ENCODE assay signal across 8 cellular contexts in genomic region chr1:64540265-64540791, GRCh38.
DNase-seq lines count a peak whose midpoint lies in the region; ATAC-seq, FAIRE-seq and TF ChIP-seq lines count a peak whose summit lies in the region.

No MANE protein-coding gene starts in this region.

- no peak overlapping the region for H2BK120ac ChIP-seq in mesendoderm (ENCODE audit: low read depth, low read length)

- intact Hi-C loops in dorsolateral prefrontal cortex (cut with DNase I) (no loop called here), aorta (cut with DNase I) (no loop called here)

- H3K9me3 Mint-ChIP-seq in stimulated activated naive CD8-positive, alpha-beta T cell treated with anti-CD3 and anti-CD28 coated beads, Interleukin-15, Interleukin-2, amounts not matched to agents 100 ng/mL and 50 ng/mL, for 24 hours: no peaks in the 10 kb centered on the region

- H3K4me1 ChIP-seq in mesendoderm (ENCODE audit: control insufficient read depth, low read depth, low read length) (peaks cover 29% of the 10 kb centered on the region), aorta (ENCODE audit: control insufficient read depth in 1 of 2, insufficient read depth in 2 of 2, low read length in 2 of 2) (peaks cover 0 to 5% of the 10 kb centered on the region in 2 donors)

- no peak overlapping the region for H2BK5ac ChIP-seq in mesendoderm (ENCODE audit: low read length)

- peak overlapping the region; percentile 41 for H3K18ac ChIP-seq in mesendoderm (ENCODE audit: low read length)

- WGBS in mesendoderm (ENCODE audit: extremely low coverage, insufficient coverage, low lambda C conversion rate): 100% methylated on average over 1 of the region's 6 CpGs
- WGBS in aorta, 2 donors: 42 to 48% methylated on average over 6 of the region's 6 CpGs

- no peak overlapping the region for H3K23ac ChIP-seq in mesendoderm (ENCODE audit: low read length)

- H3K4me3 ChIP-seq in dorsolateral prefrontal cortex: peak overlapping the region in 53 of 59 donors; percentile 1 to 56 (median 30)
- no peak overlapping the region for H3K4me3 ChIP-seq in mesendoderm (ENCODE audit: low read length)
- H3K4me3 ChIP-seq in aorta (ENCODE audit: low read length in 2 of 2): no peak overlapping the region

- peak overlapping the region in 32 of 59 donors; percentile 1 to 78 (median 40) for H3K27ac ChIP-seq in dorsolateral prefrontal cortex
- H3K27ac ChIP-seq in mesendoderm (ENCODE audit: low read depth, low read length): no peak overlapping the region
- no peak overlapping the region for H3K27ac ChIP-seq in aorta (ENCODE audit: low read depth in 1 of 2, low read length in 2 of 2)

- H4K5ac ChIP-seq in mesendoderm (ENCODE audit: low read length): no peak overlapping the region

- no peaks in the 10 kb centered on the region for H3K27me3 Mint-ChIP-seq in stimulated activated naive CD8-positive, alpha-beta T cell treated with anti-CD3 and anti-CD28 coated beads, Interleukin-15, Interleukin-2, amounts not matched to agents 100 ng/mL and 50 ng/mL, for 24 hours

- H3K56ac ChIP-seq in mesendoderm (ENCODE audit: low read length): peak overlapping the region; percentile 45

- H3K27ac Mint-ChIP-seq in stimulated activated naive CD8-positive, alpha-beta T cell treated with anti-CD3 and anti-CD28 coated beads, Interleukin-15, Interleukin-2, amounts not matched to agents 100 ng/mL and 50 ng/mL, for 24 hours: peak overlapping the region; percentile 38

- no peak overlapping the region for H2AK5ac ChIP-seq in mesendoderm (ENCODE audit: low read length)

- H3K4me3 Mint-ChIP-seq in stimulated activated naive CD8-positive, alpha-beta T cell treated with anti-CD3 and anti-CD28 coated beads, Interleukin-15, Interleukin-2, amounts not matched to agents 100 ng/mL and 50 ng/mL, for 24 hours: peak overlapping the region; percentile 35

- no peaks in the 10 kb centered on the region for H3K9me3 ChIP-seq in aorta (ENCODE audit: control insufficient read depth, low read length)

- no peak overlapping the region for H3K4ac ChIP-seq in mesendoderm (ENCODE audit: low read depth, low read length)

- no peak overlapping the region for H2BK15ac ChIP-seq in mesendoderm (replicated peaks; ENCODE audit: low read depth)

- H3K36me3 Mint-ChIP-seq in stimulated activated naive CD8-positive, alpha-beta T cell treated with anti-CD3 and anti-CD28 coated beads, Interleukin-15, Interleukin-2, amounts not matched to agents 100 ng/mL and 50 ng/mL, for 24 hours (ENCODE audit: low read depth): no peaks in the 10 kb centered on the region

- no peak for ATAC-seq in stimulated activated naive CD8-positive, alpha-beta T cell treated with anti-CD3 and anti-CD28 coated beads, Interleukin-15, Interleukin-2, amounts not matched to agents 100 U/mL and 50 U/mL, for 24 hours
- peak; percentile 15 for ATAC-seq in aorta (ENCODE audit: low FRiP score)
- no peak for ATAC-seq in GM21717 (IDR thresholded peaks at IDR 0.05; ENCODE audit: unreplicated experiment)

- H3K27me3 ChIP-seq in dorsolateral prefrontal cortex: no peaks in the 10 kb centered on the region
- no peaks in the 10 kb centered on the region for H3K27me3 ChIP-seq in mesendoderm (ENCODE audit: insufficient read depth, low read length, poor library complexity)
- H3K27me3 ChIP-seq in aorta (ENCODE audit: control insufficient read depth in 1 of 2, insufficient read depth in 2 of 2, low read length in 1 of 2): no peaks in the 10 kb centered on the region

- DNase-seq in stimulated activated naive CD8-positive, alpha-beta T cell treated with anti-CD3 and anti-CD28 coated beads, Interleukin-15, Interleukin-2, amounts not matched to agents 100 U/mL and 50 U/mL, for 24 hours: no peak
- DNase-seq in dorsolateral prefrontal cortex (no peak), mesendoderm (peak; percentile 49), aorta (no peak), NCI-H526 treated with DMSO at 0.1 percent for 48 hours (lab: John Stamatoyannopoulos, UW) (no peak), frontal cortex (ENCODE audit: low spot score in 2 of 2) (no peak)

- no peak overlapping the region for H4K8ac ChIP-seq in mesendoderm (ENCODE audit: low read depth, low read length)

- FAIRE-seq in frontal cortex (lab: Jason Lieb, UNC): no peak

- TF ChIP-seq CTCF in dorsolateral prefrontal cortex (IDR thresholded peaks at IDR 0.05 in 54 of 56, conservative IDR thresholded peaks at IDR 0.05 in 2 of 56; ENCODE audit: low read depth in 1 of 56, partially characterized antibody in 56 of 56): no peak

- peaks cover 17% of the 10 kb centered on the region for H3K79me1 ChIP-seq in mesendoderm (ENCODE audit: low read length)

- H3K36me3 ChIP-seq in mesendoderm (ENCODE audit: control insufficient read depth, insufficient read depth, low read length): no peaks in the 10 kb centered on the region
- H3K36me3 ChIP-seq in aorta (ENCODE audit: control insufficient read depth in 1 of 2, insufficient read depth in 2 of 2, low read length in 1 of 2): no peaks in the 10 kb centered on the region

- peaks cover 49% of the 10 kb centered on the region for H3K79me2 ChIP-seq in mesendoderm (ENCODE audit: control insufficient read depth, insufficient read depth, low read length)

- peaks cover 52% of the 10 kb centered on the region for H3K4me1 Mint-ChIP-seq in stimulated activated naive CD8-positive, alpha-beta T cell treated with anti-CD3 and anti-CD28 coated beads, Interleukin-15, Interleukin-2, amounts not matched to agents 100 ng/mL and 50 ng/mL, for 24 hours (ENCODE audit: low read depth)

- H3K4me2 ChIP-seq in mesendoderm (ENCODE audit: low read length): no peak overlapping the region

- H3K9ac ChIP-seq in mesendoderm (ENCODE audit: low read length): peak overlapping the region; percentile 22

Comparison
In these comparisons a context has a peak if more than half of its experiments do, and no peak if none do; other contexts are left out.
1. H3K27ac ChIP-seq: peak in dorsolateral prefrontal cortex (32 of 59); none in mesendoderm (single experiment) and aorta (0 of 2).
2. H3K4me3 ChIP-seq: peak in dorsolateral prefrontal cortex (53 of 59); none in mesendoderm (single experiment) and aorta (0 of 2).